Comparison of ENCODE assay signal across 8 cellular contexts in the genomic region with DNA sequence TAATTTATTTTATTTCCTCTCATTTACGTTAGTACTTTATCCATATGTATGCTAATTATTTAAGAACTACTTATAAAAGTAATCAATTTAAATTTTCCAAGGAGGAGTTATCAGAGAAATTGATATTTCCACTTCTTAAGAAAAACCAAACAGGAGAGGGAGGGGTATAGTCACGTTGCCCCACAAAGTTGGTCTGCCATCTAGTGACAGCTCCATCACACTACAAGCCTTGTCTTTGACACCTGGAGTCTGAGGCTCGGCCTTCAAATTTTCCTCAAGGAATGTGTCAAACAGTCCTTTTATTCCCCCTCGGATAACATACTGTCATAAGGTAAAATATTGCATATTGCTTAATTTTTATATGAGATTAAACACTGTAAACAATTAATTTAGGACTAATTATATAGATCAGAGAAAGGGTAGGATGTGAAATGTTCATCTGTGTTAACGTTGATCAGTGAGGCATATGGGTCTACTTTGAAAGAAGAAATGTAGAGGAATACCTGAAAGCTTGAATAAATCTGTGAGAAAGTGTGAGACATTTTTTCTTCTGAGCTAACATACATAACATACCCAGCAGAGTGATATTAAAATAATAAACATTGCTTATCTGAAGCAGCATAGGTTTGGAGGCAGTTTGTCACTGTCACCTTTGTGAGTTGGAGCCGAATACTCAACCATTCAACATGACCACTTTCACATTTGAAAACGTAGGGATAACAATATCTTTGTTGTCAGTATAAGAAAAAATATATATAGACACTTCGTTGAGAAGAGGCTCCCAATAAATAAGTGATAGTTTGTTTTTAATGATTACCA.
A peak's percentile ranks its signal among the peaks of the same experiment; 100 is the strongest.
DNase-seq lines count a peak whose midpoint lies in the region; ATAC-seq and TF ChIP-seq lines count a peak whose summit lies in the region.

No MANE protein-coding gene starts in this region.

- TF ChIP-seq CTCF in NB4 (IDR thresholded peaks at IDR 0.05; ENCODE audit: low read depth, low read length) (peak; percentile 69), ovary (IDR thresholded peaks at IDR 0.05) (no peak)

- intact Hi-C loops in ovary (cut with DNase I): no loop called here

- no peaks in the 10 kb centered on the region for H3K27me3 Mint-ChIP-seq in activated naive CD4-positive, alpha-beta T cell treated with anti-CD3 and anti-CD28 coated beads, Interleukin-2, amount 10 ng/mL, durations not matched to agents 7 days and 5 days

- H3K27ac Mint-ChIP-seq in activated naive CD4-positive, alpha-beta T cell treated with anti-CD3 and anti-CD28 coated beads, Interleukin-2, amount 10 ng/mL, durations not matched to agents 7 days and 5 days: no peak overlapping the region

- WGBS in ovary, 3 donors: 54 to 69% (median 59%) methylated on average over 8 of the region's 8 CpGs

- no peaks in the 10 kb centered on the region for H3K36me3 Mint-ChIP-seq in activated naive CD4-positive, alpha-beta T cell treated with anti-CD3 and anti-CD28 coated beads, Interleukin-2, amount 10 ng/mL, durations not matched to agents 7 days and 5 days

- no peaks in the 10 kb centered on the region for H3K4me1 Mint-ChIP-seq in activated naive CD4-positive, alpha-beta T cell treated with anti-CD3 and anti-CD28 coated beads, Interleukin-2, amount 10 ng/mL, durations not matched to agents 7 days and 5 days

- H3K27me3 ChIP-seq in ovary: no peaks in the 10 kb centered on the region

- CTCF ChIA-PET in activated naive CD4-positive, alpha-beta T cell treated with anti-CD3 and anti-CD28 coated beads, Interleukin-2, amount 10 ng/mL, durations not matched to agents 7 days and 5 days (lab: Charles Lee): interaction anchor here (1.3 kb wide), 1 partner anchor 64 kb away, joined by 3 read pairs; no protein-coding TSS in a partner anchor

- TF ChIP-seq EP300 in ovary (IDR thresholded peaks at IDR 0.05): no peak

- no peak overlapping the region for H3K27ac ChIP-seq in ovary

- peak; percentile 93 for ATAC-seq in GM18505 (IDR thresholded peaks at IDR 0.05; ENCODE audit: unreplicated experiment)
- peak; percentile 84 for ATAC-seq in HG02840 (IDR thresholded peaks at IDR 0.05; ENCODE audit: low FRiP score, unreplicated experiment)

- H3K4me1 ChIP-seq in ovary (ENCODE audit: insufficient read depth): no peaks in the 10 kb centered on the region

- no peaks in the 10 kb centered on the region for H3K9me3 Mint-ChIP-seq in activated naive CD4-positive, alpha-beta T cell treated with anti-CD3 and anti-CD28 coated beads, Interleukin-2, amount 10 ng/mL, durations not matched to agents 7 days and 5 days

- no peak overlapping the region for H3K4me3 Mint-ChIP-seq in activated naive CD4-positive, alpha-beta T cell treated with anti-CD3 and anti-CD28 coated beads, Interleukin-2, amount 10 ng/mL, durations not matched to agents 7 days and 5 days

- no peak overlapping the region for H3K4me3 ChIP-seq in NB4 (ENCODE audit: low read depth, low read length)
- no peak overlapping the region for H3K4me3 ChIP-seq in ovary

- DNase-seq in D341Med (ENCODE audit: low spot score) (peak; percentile 61), NB4 (ENCODE audit: low read depth) (peak; percentile 50), islet precursor cell (peak; percentile 72), ovary (no peak)
- peak; percentile 31 for DNase-seq in activated naive CD4-positive, alpha-beta T cell treated with anti-CD3 and anti-CD28 coated beads, Interleukin-2, amount 10 ng/mL, durations not matched to agents 7 days and 5 days
- no peak for DNase-seq in activated T-cell treated with anti-CD3 and anti-CD28 coated beads, Interleukin-2, amount 50 U/mL, for 1 hour

- no peaks in the 10 kb centered on the region for H3K9me3 ChIP-seq in ovary

- TF ChIP-seq POLR2A in GM18505 (IDR thresholded peaks at IDR 0.05; ENCODE audit: borderline replicate concordance, extremely low read depth, insufficient read depth, insufficient read length) (no peak), NB4 (IDR thresholded peaks at IDR 0.05; ENCODE audit: extremely low read depth, insufficient read length) (no peak), ovary (IDR thresholded peaks at IDR 0.05) (no peak)

- H3K36me3 ChIP-seq in ovary: no peaks in the 10 kb centered on the region

Comparison
In these comparisons a context has a peak if more than half of its experiments do, and no peak if none do; other contexts are left out.
1. DNase-seq: peak in D341Med (single experiment), NB4 (single experiment), activated naive CD4-positive, alpha-beta T cell treated with anti-CD3 and anti-CD28 coated beads, Interleukin-2, amount 10 ng/mL, durations not matched to agents 7 days and 5 days (single experiment) and islet precursor cell (single experiment); none in ovary (0 of 5) and activated T-cell treated with anti-CD3 and anti-CD28 coated beads, Interleukin-2, amount 50 U/mL, for 1 hour (single experiment).